ENCODE assay signal across 8 cellular contexts in the genomic region with DNA sequence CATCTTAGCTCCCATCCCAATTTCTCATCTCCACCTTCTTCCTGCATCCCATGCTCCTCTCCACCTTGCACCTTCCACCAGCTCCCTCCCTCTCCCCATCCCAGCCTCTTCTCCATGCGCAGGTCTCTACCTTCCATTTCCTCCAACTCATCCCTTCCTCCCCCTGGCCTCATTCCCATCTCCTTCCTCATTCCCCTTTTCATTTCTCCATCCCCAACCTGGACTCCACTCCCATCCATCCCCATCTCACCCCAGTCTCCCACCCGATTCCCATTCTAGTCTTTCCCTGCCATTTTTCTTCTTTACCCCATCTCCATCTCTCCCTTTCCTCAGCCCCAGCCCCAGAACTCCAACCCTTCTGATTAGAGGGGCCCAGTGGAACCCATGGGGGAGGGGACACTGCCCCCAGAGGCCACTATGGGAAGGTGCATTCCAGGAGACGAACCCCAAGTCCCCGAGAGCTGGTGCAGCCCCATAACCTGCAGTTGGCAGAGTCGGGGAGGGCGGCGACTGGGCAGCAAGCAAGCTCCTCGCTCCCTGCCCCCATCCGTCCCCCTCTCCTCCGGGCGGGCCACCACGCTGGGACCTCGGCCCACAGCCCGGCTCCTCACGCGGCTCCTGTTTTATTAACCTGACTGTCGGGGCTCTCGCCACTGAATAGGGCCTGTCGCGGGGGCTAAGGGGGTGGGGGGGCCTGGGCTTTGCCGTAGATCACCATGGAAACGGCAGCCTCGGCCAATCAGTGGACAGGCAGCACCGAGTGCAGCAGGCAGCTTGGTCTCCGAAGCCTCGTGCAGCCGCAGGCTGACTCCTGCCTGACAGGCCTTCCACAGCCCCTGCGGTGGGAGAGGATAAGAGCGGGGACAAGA.
DNase-seq lines count a peak whose midpoint lies in the region; ATAC-seq and TF ChIP-seq lines count a peak whose summit lies in the region.

No MANE protein-coding gene starts in this region.

- TF ChIP-seq POLR2A in transverse colon (IDR thresholded peaks at IDR 0.05) = no peak

- intact Hi-C loops in left lung (cut with DNase I) (no loop called here), transverse colon (cut with DNase I; ENCODE audit: low total_unique reads) (loop anchor here (5.0 kb wide), 1 partner anchor 66 kb away; a partner anchor contains a TSS)

- H3K27ac ChIP-seq in RWPE2 (ENCODE audit: poor library complexity, severe bottlenecking) = no peak overlapping the region
- H3K27ac ChIP-seq in brain microvascular endothelial cell = no peak overlapping the region
- no peak overlapping the region for H3K27ac ChIP-seq in left lung
- no peak overlapping the region for H3K27ac ChIP-seq in transverse colon

- ATAC-seq in HG02623 (IDR thresholded peaks at IDR 0.05; ENCODE audit: unreplicated experiment) = peak; percentile 58
- ATAC-seq in RWPE2 (ENCODE audit: low read depth) = 0 out of 3 replicates have a peak, but pooled peaks have one; percentile 37
- ATAC-seq in left lung = peak; percentile 36
- ATAC-seq in HG02642 (IDR thresholded peaks at IDR 0.05; ENCODE audit: poor library complexity, unreplicated experiment) = no peak

- H3K9me3 ChIP-seq in RWPE2 (ENCODE audit: severe bottlenecking) = no peaks in the 10 kb centered on the region
- no peaks in the 10 kb centered on the region for H3K9me3 ChIP-seq in left lung
- H3K9me3 ChIP-seq in transverse colon = no peaks in the 10 kb centered on the region

- H3K4me3 ChIP-seq in RWPE2 (ENCODE audit: severe bottlenecking) = no peak overlapping the region
- no peak overlapping the region for H3K4me3 ChIP-seq in brain microvascular endothelial cell (ENCODE audit: low read depth, low read length)
- no peak overlapping the region for H3K4me3 ChIP-seq in left lung
- no peak overlapping the region for H3K4me3 ChIP-seq in transverse colon

- H3K36me3 ChIP-seq in RWPE2 (ENCODE audit: low read depth) (no peaks in the 10 kb centered on the region), brain microvascular endothelial cell (replicated peaks) (no peaks in the 10 kb centered on the region), left lung (no peaks in the 10 kb centered on the region), transverse colon (no peaks in the 10 kb centered on the region)

- DNase-seq in DMS53 (lab: John Stamatoyannopoulos, UW) (peak; percentile 71), DMS53 treated with DMSO at 0.1 percent for 48 hours (lab: John Stamatoyannopoulos, UW; ENCODE audit: unreplicated experiment) (no peak), RWPE2 (ENCODE audit: low spot score) (no peak), brain microvascular endothelial cell (no peak), left lung (peak in 1 of 2 donors; percentile 74), transverse colon (no peak)

- no peak for TF ChIP-seq EP300 in transverse colon (IDR thresholded peaks at IDR 0.05; ENCODE audit: low read depth)

- in situ Hi-C loops in brain microvascular endothelial cell (cut with HindIII; ENCODE audit: low pct_ligation_motif_present, low sequenced_read_pairs) = no loop called here
- in situ Hi-C loops in transverse colon (cut with MboI; ENCODE audit: low pct_ligation_motif_present in 1 of 4, low pct_unique_long_range_greater_than_20kb in 1 of 4, low sequenced_read_pairs in 3 of 4) = no loop called here

- H3K27me3 ChIP-seq in RWPE2 (ENCODE audit: insufficient read depth, poor library complexity, severe bottlenecking) (no peaks in the 10 kb centered on the region), brain microvascular endothelial cell (replicated peaks) (peaks cover 26% of the 10 kb centered on the region), left lung (peaks cover 0 to 49% of the 10 kb centered on the region in 2 donors), transverse colon (peaks cover 24% of the 10 kb centered on the region)

- WGBS in transverse colon (ENCODE audit: low coverage in 1 of 2), 2 donors = 40 to 51% methylated on average over 4 to 22 of the region's 29 CpGs

- H3K4me1 ChIP-seq in RWPE2 (ENCODE audit: insufficient read depth, poor library complexity, severe bottlenecking) (no peaks in the 10 kb centered on the region), left lung (peaks cover 0 to 10% of the 10 kb centered on the region in 2 donors), transverse colon (peaks cover 0 to 5% (median 0%) of the 10 kb centered on the region in 4 donors)

- TF ChIP-seq CTCF in RWPE2 (IDR thresholded peaks at IDR 0.05; ENCODE audit: poor library complexity, severe bottlenecking) (peak; percentile 75), brain microvascular endothelial cell (IDR thresholded peaks at IDR 0.05; ENCODE audit: low read depth, low read length, missing control alignments) (peak; percentile 84), left lung (IDR thresholded peaks at IDR 0.05) (peak; percentile 18 to 50), transverse colon (IDR thresholded peaks at IDR 0.05) (peak; percentile 38 to 59 (median 53))

Comparison
In these comparisons a context has a peak if more than half of its experiments do, and no peak if none do; other contexts are left out.
1. CTCF ChIP-seq: peak in every context shown above with its lines; median percentile 84 in brain microvascular endothelial cell; 75 in RWPE2; 53 in transverse colon; 34 in left lung.